ENCODE assay signal across 10 cellular contexts in the genomic region with DNA sequence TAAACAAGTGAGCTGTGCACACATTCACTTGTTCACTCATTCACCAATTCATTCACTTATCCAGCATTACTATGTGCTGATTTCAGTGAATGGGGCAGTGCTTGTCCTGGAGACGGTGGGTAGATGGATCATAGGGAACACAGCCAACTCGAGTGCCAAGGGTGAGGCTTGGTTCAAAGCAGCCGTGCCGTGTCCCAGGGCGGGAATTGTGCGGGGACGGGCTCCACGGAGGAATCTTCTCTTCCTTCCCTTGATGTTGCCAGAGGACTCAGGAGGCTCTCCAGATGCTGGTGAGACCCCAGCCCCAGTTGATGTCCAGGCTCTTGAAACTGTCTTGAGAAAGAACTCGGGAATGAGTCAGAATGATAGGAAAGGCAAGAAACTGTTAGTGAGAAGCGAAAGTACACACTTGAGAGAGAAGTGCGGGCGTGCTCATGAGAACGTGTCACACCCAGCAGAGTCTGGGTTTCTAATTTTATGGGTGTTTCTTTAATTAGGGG.
DNase-seq lines count a peak whose midpoint lies in the region; ATAC-seq and TF ChIP-seq lines count a peak whose summit lies in the region.
"Had no signal": no experiment of that assay in that cellular context is flagged by ENCODE, and none has a peak within 500 bp of the region (broad histone marks: within the 10 kb centered on the region; RNA-seq: fewer than 3 reads in every experiment).

No MANE protein-coding gene starts in this region.

- no peak for DNase-seq in NCI-H187 (lab: John Stamatoyannopoulos, UW)
- no peak for DNase-seq in dedifferentiated amniotic fluid mesenchymal stem cell (ENCODE audit: extremely low spot score)
- no peak for DNase-seq in KG1 (lab: John Stamatoyannopoulos, UW)
- no peak for DNase-seq in NCI-H446 (lab: John Stamatoyannopoulos, UW)
- DNase-seq: activated CD4-positive, alpha-beta memory T cell treated with anti-CD3 and anti-CD28 coated beads, Interleukin-2, amount 10 ng/mL, durations not matched to agents 7 days and 5 days; NCI-H2107 had no signal

- peaks cover 11% of the 10 kb centered on the region for H3K27me3 Mint-ChIP-seq in nephron (ENCODE audit: low read depth)
- H3K27me3 Mint-ChIP-seq: activated CD4-positive, alpha-beta memory T cell treated with anti-CD3 and anti-CD28 coated beads, Interleukin-2, amount 10 ng/mL, durations not matched to agents 7 days and 5 days had no signal

- no peak for TF ChIP-seq CTCF in nephron (IDR thresholded peaks at IDR 0.05; ENCODE audit: unreplicated experiment in 3 of 3)

- ATAC-seq in GM18870 (IDR thresholded peaks at IDR 0.05; ENCODE audit: unreplicated experiment) (peak; percentile 79), GM21825 (IDR thresholded peaks at IDR 0.05; ENCODE audit: unreplicated experiment) (peak; percentile 55), HG03575 (IDR thresholded peaks at IDR 0.05; ENCODE audit: extremely low read depth, insufficient number of reproducible peaks, low FRiP score, unreplicated experiment) (peak; percentile 37)

- peak overlapping the region in 2 of 3 experiments; percentile 58 to 88 for H3K27ac Mint-ChIP-seq in nephron
- H3K27ac Mint-ChIP-seq: activated CD4-positive, alpha-beta memory T cell treated with anti-CD3 and anti-CD28 coated beads, Interleukin-2, amount 10 ng/mL, durations not matched to agents 7 days and 5 days had no signal

- peaks cover 8% of the 10 kb centered on the region for H3K9me3 Mint-ChIP-seq in nephron
- H3K9me3 Mint-ChIP-seq: activated CD4-positive, alpha-beta memory T cell treated with anti-CD3 and anti-CD28 coated beads, Interleukin-2, amount 10 ng/mL, durations not matched to agents 7 days and 5 days had no signal

- no peak overlapping the region for H3K4me3 Mint-ChIP-seq in nephron
- H3K4me3 Mint-ChIP-seq: activated CD4-positive, alpha-beta memory T cell treated with anti-CD3 and anti-CD28 coated beads, Interleukin-2, amount 10 ng/mL, durations not matched to agents 7 days and 5 days had no signal

- H3K36me3 Mint-ChIP-seq in nephron (ENCODE audit: low read depth), result peaks cover 8% of the 10 kb centered on the region

- peaks cover 38% of the 10 kb centered on the region for H3K4me1 Mint-ChIP-seq in nephron
